19 cellular contexts compared by ENCODE assay signal in genomic region chr7:98166668-98166970, GRCh38. TPM values are rescaled to one million over a fixed set of nuclear protein-coding genes. Genes with fewer than 3 reads are reported as not detected.
DNase-seq lines count a peak whose midpoint lies in the region; ATAC-seq lines count a peak whose summit lies in the region.
"Had no signal": no experiment of that assay in that cellular context is flagged by ENCODE, and none has a peak within 500 bp of the region (broad histone marks: within the 10 kb centered on the region; RNA-seq: fewer than 3 reads in every experiment).

No MANE protein-coding gene starts in this region.

- no peak overlapping the region for H2AFZ ChIP-seq in trophoblast cell (ENCODE audit: insufficient read depth, low read length, poor library complexity)

- peaks cover 2% of the 10 kb centered on the region in 2 experiments for H3K4me1 ChIP-seq in trophoblast cell (ENCODE audit: control insufficient read depth in 1 of 2, insufficient read depth in 2 of 2, low read length in 2 of 2)
- H3K4me1 ChIP-seq: Caco-2 had no signal

- DNase-seq in DMS53 (lab: John Stamatoyannopoulos, UW) (peak; percentile 18), DMS53 treated with DMSO at 0.1 percent for 48 hours (lab: John Stamatoyannopoulos, UW; ENCODE audit: unreplicated experiment) (no peak), SK-MEL-5 (ENCODE audit: low read depth, low spot score) (peak; percentile 59), trophoblast cell (peak; percentile 22 to 64)
- no peak for DNase-seq in activated naive CD4-positive, alpha-beta T cell treated with Interleukin-2 at 50 U/mL for 16 hours
- DNase-seq: DMS79 treated with DMSO at 0.1 percent for 48 hours, GF-D8 had no signal

- H3K9me3 Mint-ChIP-seq in activated T-helper 17 cell treated with anti-CD3 and anti-CD28 coated beads, Interleukin-2, amount 50 U/mL, for 72 hours: no peaks in the 10 kb centered on the region
- H3K9me3 Mint-ChIP-seq: CD4-positive, alpha-beta T cell; CD8-positive, alpha-beta T cell had no signal

- H3K27ac ChIP-seq in trophoblast cell (ENCODE audit: low read depth, low read length): no peak overlapping the region
- H3K27ac ChIP-seq: 22Rv1; A549; BLaER1 treated with 17β-estradiol and CSF1 and Interleukin-3, amounts not matched to agents 10 nM and 100 nM; C4-2B had no signal

- no peak overlapping the region for H3K27ac Mint-ChIP-seq in activated T-helper 17 cell treated with anti-CD3 and anti-CD28 coated beads, Interleukin-2, amount 50 U/mL, for 72 hours
- H3K27ac Mint-ChIP-seq: B cell; CD8-positive, alpha-beta T cell had no signal

- no peak for ATAC-seq in HG03196 (IDR thresholded peaks at IDR 0.05; ENCODE audit: unreplicated experiment)
- no peak for ATAC-seq in activated T-helper 17 cell treated with anti-CD3 and anti-CD28 coated beads, Interleukin-2, amount 50 U/mL, for 72 hours (replicated peaks)

- no peak overlapping the region for H4K8ac ChIP-seq in trophoblast cell (ENCODE audit: low read depth, low read length)

- no peaks in the 10 kb centered on the region for H3K79me2 ChIP-seq in trophoblast cell (ENCODE audit: control insufficient read depth, insufficient read depth, low read length, poor library complexity)

- H3K27me3 Mint-ChIP-seq in activated T-helper 17 cell treated with anti-CD3 and anti-CD28 coated beads, Interleukin-2, amount 50 U/mL, for 72 hours: no peaks in the 10 kb centered on the region
- H3K27me3 Mint-ChIP-seq: CD4-positive, alpha-beta T cell had no signal

- H2BK120ac ChIP-seq in trophoblast cell (ENCODE audit: insufficient read depth, low read length, poor library complexity): no peak overlapping the region

- no peaks in the 10 kb centered on the region for H3K9me3 ChIP-seq in trophoblast cell (ENCODE audit: insufficient read depth, low read depth, low read length)
- H3K9me3 ChIP-seq: A549; BLaER1 treated with 17β-estradiol and CSF1 and Interleukin-3, amounts not matched to agents 10 nM and 100 nM; Caco-2 had no signal

- H3K36me3 Mint-ChIP-seq in activated T-helper 17 cell treated with anti-CD3 and anti-CD28 coated beads, Interleukin-2, amount 50 U/mL, for 72 hours (ENCODE audit: low read depth): peaks cover 6% of the 10 kb centered on the region

- H2BK5ac ChIP-seq in trophoblast cell (ENCODE audit: low read depth, low read length, poor library complexity): no peak overlapping the region

- peaks cover 7% of the 10 kb centered on the region for H3K4me1 Mint-ChIP-seq in activated T-helper 17 cell treated with anti-CD3 and anti-CD28 coated beads, Interleukin-2, amount 50 U/mL, for 72 hours

- no peak overlapping the region for H3K23ac ChIP-seq in trophoblast cell (ENCODE audit: low read length)

- H3K4me2 ChIP-seq in trophoblast cell (ENCODE audit: low read length): no peak overlapping the region
- H3K4me2 ChIP-seq: A549; BLaER1 treated with 17β-estradiol and CSF1 and Interleukin-3, amounts not matched to agents 10 nM and 100 nM had no signal

- no peak overlapping the region for H3K4me3 Mint-ChIP-seq in activated T-helper 17 cell treated with anti-CD3 and anti-CD28 coated beads, Interleukin-2, amount 50 U/mL, for 72 hours
- H3K4me3 Mint-ChIP-seq: B cell; CD4-positive, alpha-beta T cell; CD8-positive, alpha-beta T cell had no signal

- no peak overlapping the region for H3K4ac ChIP-seq in trophoblast cell (ENCODE audit: low read depth, low read length)

- no peaks in the 10 kb centered on the region for H3K27me3 ChIP-seq in trophoblast cell (ENCODE audit: insufficient read depth, low read length)

- no peaks in the 10 kb centered on the region for H3K79me1 ChIP-seq in trophoblast cell (ENCODE audit: low read length)

- no CpG with 5 or more reads among the region's 2 CpGs for WGBS in trophoblast cell (ENCODE audit: extremely low coverage, insufficient coverage, insufficient read length)

- H3K4me3 ChIP-seq in trophoblast cell (ENCODE audit: low read depth, low read length): no peak overlapping the region
- H3K4me3 ChIP-seq: A549; BLaER1 treated with 17β-estradiol and CSF1 and Interleukin-3, amounts not matched to agents 10 nM and 100 nM had no signal

- H3K9ac ChIP-seq in trophoblast cell (ENCODE audit: low read length): no peak overlapping the region
- H3K9ac ChIP-seq: BLaER1 treated with 17β-estradiol and CSF1 and Interleukin-3, amounts not matched to agents 10 nM and 100 nM had no signal

- H3K36me3 ChIP-seq in trophoblast cell (ENCODE audit: control insufficient read depth in 1 of 2, insufficient read depth in 2 of 2, low read length in 2 of 2): peaks cover 0 to 3% of the 10 kb centered on the region in 2 experiments

- no peak overlapping the region for H2AK5ac ChIP-seq in trophoblast cell (ENCODE audit: low read length)

- no peak overlapping the region for H4K12ac ChIP-seq in trophoblast cell (ENCODE audit: low read depth, low read length)

- in situ Hi-C loops in SK-MEL-5 (cut with HindIII; ENCODE audit: low pct_unique_long_range_greater_than_20kb, low sequenced_read_pairs): no loop called here

- no peak overlapping the region for H3K14ac ChIP-seq in trophoblast cell (ENCODE audit: low read length)

- H4K91ac ChIP-seq in trophoblast cell (ENCODE audit: low read depth, low read length): no peak overlapping the region

- H3K18ac ChIP-seq in trophoblast cell (ENCODE audit: low read length): no peak overlapping the region

- H2BK12ac ChIP-seq in trophoblast cell (ENCODE audit: low read length): no peak overlapping the region

RNA-seq across cellular contexts. Expression of gene BHLHA15, which starts 44.6 kb away (rescaled TPM):
- not detected in 2 replicates for total RNA-seq in SK-MEL-5 (2014; rRNA removed; shearing (Covaris generic))
- polyA plus RNA-seq in SK-MEL-5 (2015; cell fraction: cytosol; rRNA removed): not detected in 2 replicates
- not detected in 2 replicates for polyA plus RNA-seq in SK-MEL-5 (2015; cell fraction: nucleus; rRNA removed)
- 20.7 and 22.5 TPM in 2 replicates for polyA plus RNA-seq in trophoblast cell (2013)
- not detected for total RNA-seq in activated T-helper 17 cell treated with anti-CD3 and anti-CD28 coated beads, Interleukin-2, amount 50 U/mL, for 72 hours
- total RNA-seq: A172; CD4-positive, alpha-beta T cell; CD8-positive, alpha-beta T cell had no signal
- polyA plus RNA-seq: BJ had no signal

RNA-seq across cellular contexts. Expression of gene LMTK2, which starts 60.0 kb away (rescaled TPM):
- 8.4 and 9.2 TPM in 2 replicates for total RNA-seq in SK-MEL-5 (2014; rRNA removed; shearing (Covaris generic))
- 16.3 and 23.7 TPM in 2 replicates for polyA plus RNA-seq in SK-MEL-5 (2015; cell fraction: cytosol; rRNA removed)
- 7.8 and 9.9 TPM in 2 replicates for polyA plus RNA-seq in SK-MEL-5 (2015; cell fraction: nucleus; rRNA removed)
- polyA plus RNA-seq in trophoblast cell (2013): 10.6 and 10.8 TPM in 2 replicates
- total RNA-seq in activated T-helper 17 cell treated with anti-CD3 and anti-CD28 coated beads, Interleukin-2, amount 50 U/mL, for 72 hours: 10 to 100 TPM in 1 of 2 donors, 1 to 10 TPM in 1; 8.6 to 15.8 TPM

Comparison
In these comparisons a context has a peak if more than half of its experiments do, and no peak if none do; other contexts are left out.
1. DNase-seq: peak in DMS53 (single experiment), SK-MEL-5 (single experiment) and trophoblast cell (2 of 2); none in DMS53 treated with DMSO at 0.1 percent for 48 hours (single experiment) and activated naive CD4-positive, alpha-beta T cell treated with Interleukin-2 at 50 U/mL for 16 hours (single experiment).